17 cellular contexts compared by ENCODE assay signal in genomic region chr5:55402199-55402598, GRCh38.
DNase-seq lines count a peak whose midpoint lies in the region; FAIRE-seq and TF ChIP-seq lines count a peak whose summit lies in the region.
"Had no signal": no experiment of that assay in that cellular context is flagged by ENCODE, and none has a peak within 500 bp of the region (broad histone marks: within the 10 kb centered on the region; RNA-seq: fewer than 3 reads in every experiment).

No MANE protein-coding gene starts in this region.

- no peaks in the 10 kb centered on the region for H3K9me3 ChIP-seq in liver (ENCODE audit: control insufficient read depth in 4 of 4, low read length in 3 of 4)
- no peaks in the 10 kb centered on the region for H3K9me3 ChIP-seq in prostate gland
- H3K9me3 ChIP-seq: neutrophil, vagina had no signal

- CTCF ChIA-PET in HEK293T (lab: Yijun Ruan, JAX): interaction anchor here (0.6 kb wide), 1 partner anchor 534 kb away, joined by 3 read pairs; no protein-coding TSS in a partner anchor
- CTCF ChIA-PET in activated naive CD4-positive, alpha-beta T cell treated with anti-CD3 and anti-CD28 coated beads, Interleukin-2, amount 10 ng/mL, durations not matched to agents 7 days and 5 days (lab: Charles Lee): interaction anchor here (0.7 to 1.2 kb wide), 6 partner anchors 10 to 289 kb away, joined by 3 to 6 read pairs (median 3); no protein-coding TSS in a partner anchor

- no peaks in the 10 kb centered on the region for H3K4me1 Mint-ChIP-seq in activated naive CD4-positive, alpha-beta T cell treated with anti-CD3 and anti-CD28 coated beads, Interleukin-2, amount 10 ng/mL, durations not matched to agents 7 days and 5 days

- no peaks in the 10 kb centered on the region for H3K27me3 ChIP-seq in brain microvascular endothelial cell (replicated peaks)
- no peaks in the 10 kb centered on the region for H3K27me3 ChIP-seq in liver (ENCODE audit: control insufficient read depth in 4 of 4, insufficient read depth in 4 of 4, low read length in 3 of 4)
- no peaks in the 10 kb centered on the region for H3K27me3 ChIP-seq in prostate gland (replicated peaks; ENCODE audit: insufficient read depth)
- H3K27me3 ChIP-seq: hepatocyte, neutrophil, vagina had no signal

- no peaks in the 10 kb centered on the region for H3K9me3 Mint-ChIP-seq in activated naive CD4-positive, alpha-beta T cell treated with anti-CD3 and anti-CD28 coated beads, Interleukin-2, amount 10 ng/mL, durations not matched to agents 7 days and 5 days
- H3K9me3 Mint-ChIP-seq: CD8-positive, alpha-beta T cell had no signal

- no peak overlapping the region for H3K9ac ChIP-seq in liver (ENCODE audit: low read depth in 1 of 2, low read length in 2 of 2)

- TF ChIP-seq POLR2A in prostate gland (IDR thresholded peaks at IDR 0.05): no peak

- H3K4me3 Mint-ChIP-seq in activated naive CD4-positive, alpha-beta T cell treated with anti-CD3 and anti-CD28 coated beads, Interleukin-2, amount 10 ng/mL, durations not matched to agents 7 days and 5 days: no peak overlapping the region
- H3K4me3 Mint-ChIP-seq: CD8-positive, alpha-beta T cell had no signal

- WGBS in liver: 45% methylated on average over 2 of the region's 2 CpGs
- WGBS in prostate gland: 43% methylated on average over 2 of the region's 2 CpGs

- FAIRE-seq in frontal cortex (lab: Jason Lieb, UNC): no peak

- DNase-seq in D341Med (ENCODE audit: low spot score) (peak; percentile 30), HEK293T (ENCODE audit: extremely low spot score) (peak; percentile 8), brain microvascular endothelial cell (no peak), prostate gland (ENCODE audit: low spot score) (no peak), frontal cortex (ENCODE audit: low spot score in 2 of 2) (no peak)
- DNase-seq in activated naive CD4-positive, alpha-beta T cell treated with Interleukin-2 at 50 U/mL for 16 hours: no peak
- no peak for DNase-seq in activated naive CD4-positive, alpha-beta T cell treated with anti-CD3 and anti-CD28 coated beads, Interleukin-2, amount 10 ng/mL, durations not matched to agents 7 days and 5 days
- DNase-seq: activated CD4-positive, alpha-beta T cell treated with anti-CD3 and anti-CD28 coated beads, Interleukin-2, amount 50 U/mL, for 1 hour; CD8-positive, alpha-beta T cell; NCI-H2029 treated with DMSO at 0.1 percent for 48 hours; SIG-M5; stimulated activated naive CD8-positive, alpha-beta T cell treated with anti-CD3 and anti-CD28 coated beads, Interleukin-15, Interleukin-2, amounts not matched to agents 100 U/mL and 50 U/mL, for 24 hours; T1000 had no signal

- H3K27me3 Mint-ChIP-seq in activated naive CD4-positive, alpha-beta T cell treated with anti-CD3 and anti-CD28 coated beads, Interleukin-2, amount 10 ng/mL, durations not matched to agents 7 days and 5 days: no peaks in the 10 kb centered on the region

- intact Hi-C loops in prostate gland (cut with DNase I): no loop called here

- H3K36me3 ChIP-seq in brain microvascular endothelial cell (replicated peaks) (peaks cover 11% of the 10 kb centered on the region), liver (ENCODE audit: control insufficient read depth in 4 of 4, insufficient read depth in 3 of 4, low read depth in 1 of 4, low read length in 3 of 4) (peaks cover 3 to 37% (median 18%) of the 10 kb centered on the region in 4 donors), prostate gland (no peaks in the 10 kb centered on the region)

- H3K27ac Mint-ChIP-seq in activated naive CD4-positive, alpha-beta T cell treated with anti-CD3 and anti-CD28 coated beads, Interleukin-2, amount 10 ng/mL, durations not matched to agents 7 days and 5 days: no peak overlapping the region
- H3K27ac Mint-ChIP-seq: CD8-positive, alpha-beta T cell had no signal

- TF ChIP-seq CTCF in brain microvascular endothelial cell (IDR thresholded peaks at IDR 0.05; ENCODE audit: low read depth, low read length, missing control alignments) (peak; percentile 51), liver (IDR thresholded peaks at IDR 0.05; ENCODE audit: low read depth, low read length, missing input control) (peak; percentile 22), prostate gland (IDR thresholded peaks at IDR 0.05) (no peak)

- H3K4me1 ChIP-seq in liver (ENCODE audit: control insufficient read depth in 4 of 4, insufficient read depth in 4 of 4, low read length in 3 of 4): peaks cover 0 to 3% (median 0%) of the 10 kb centered on the region in 4 donors
- no peaks in the 10 kb centered on the region for H3K4me1 ChIP-seq in prostate gland (replicated peaks)
- H3K4me1 ChIP-seq: vagina had no signal

- POLR2A ChIA-PET in HEK293T (lab: Yijun Ruan, JAX): interaction anchor here (1.2 kb wide), 1 partner anchor 34 kb away, joined by 4 read pairs; no protein-coding TSS in a partner anchor

- H3K4me3 ChIP-seq in brain microvascular endothelial cell (ENCODE audit: low read depth, low read length) (no peak overlapping the region), liver (ENCODE audit: low read depth in 1 of 3, low read length in 3 of 3) (no peak overlapping the region), prostate gland (no peak overlapping the region)
- H3K4me3 ChIP-seq: hepatocyte, vagina had no signal

- H3K27ac ChIP-seq in brain microvascular endothelial cell (no peak overlapping the region), liver (ENCODE audit: low read depth in 1 of 2, low read length in 2 of 2) (no peak overlapping the region), prostate gland (no peak overlapping the region)
- H3K27ac ChIP-seq: hepatocyte, neutrophil, vagina had no signal

- in situ Hi-C loops in brain microvascular endothelial cell (cut with HindIII; ENCODE audit: low pct_ligation_motif_present, low sequenced_read_pairs): no loop called here

- peak in 1 of 2 donors; percentile 51 for TF ChIP-seq RAD21 in liver (IDR thresholded peaks at IDR 0.05)

- H3K36me3 Mint-ChIP-seq in activated naive CD4-positive, alpha-beta T cell treated with anti-CD3 and anti-CD28 coated beads, Interleukin-2, amount 10 ng/mL, durations not matched to agents 7 days and 5 days: peaks cover 27% of the 10 kb centered on the region

TF ChIP-seq in HEK293T, 16 proteins besides CTCF, POLR2A, EP300 and RAD21:
- no peak for TF ChIP-seq FOXA1 (IDR thresholded peaks at IDR 0.05)
- TF ChIP-seq PKNOX1 (IDR thresholded peaks at IDR 0.05): no peak
- TF ChIP-seq L3MBTL2 (conservative IDR thresholded peaks at IDR 0.05): no peak
- TF ChIP-seq ZNF384 (IDR thresholded peaks at IDR 0.05): no peak

TF ChIP-seq in liver, 16 proteins besides CTCF, POLR2A, EP300 and RAD21:
- TF ChIP-seq FOXA2 (IDR thresholded peaks at IDR 0.05) (no peak), ZBTB33 (IDR thresholded peaks at IDR 0.05) (no peak), EGR1 (IDR thresholded peaks at IDR 0.05; ENCODE audit: low read depth in 2 of 2) (no peak), ATF3 (IDR thresholded peaks at IDR 0.05) (no peak), GABPA (IDR thresholded peaks at IDR 0.05 in 1 of 2, conservative IDR thresholded peaks at IDR 0.05 in 1 of 2) (no peak), RXRA (IDR thresholded peaks at IDR 0.05) (no peak), SP1 (IDR thresholded peaks at IDR 0.05) (no peak), TAF1 (conservative IDR thresholded peaks at IDR 0.05) (no peak), HNF4A (conservative IDR thresholded peaks at IDR 0.05) (no peak), NR2F2 (IDR thresholded peaks at IDR 0.05) (no peak), HNF4G (IDR thresholded peaks at IDR 0.05) (no peak)

Comparison
In these comparisons a context has a peak if more than half of its experiments do, and no peak if none do; other contexts are left out.
1. DNase-seq: peak in D341Med (single experiment) and HEK293T (single experiment); none in brain microvascular endothelial cell (single experiment), activated naive CD4-positive, alpha-beta T cell treated with Interleukin-2 at 50 U/mL for 16 hours (single experiment), prostate gland (single experiment), activated naive CD4-positive, alpha-beta T cell treated with anti-CD3 and anti-CD28 coated beads, Interleukin-2, amount 10 ng/mL, durations not matched to agents 7 days and 5 days (single experiment) and frontal cortex (0 of 2).
2. CTCF ChIP-seq: peak in brain microvascular endothelial cell (single experiment) and liver (single experiment); none in prostate gland (0 of 4).